Comparison of ENCODE assay signal across 8 cellular contexts in the genomic region with DNA sequence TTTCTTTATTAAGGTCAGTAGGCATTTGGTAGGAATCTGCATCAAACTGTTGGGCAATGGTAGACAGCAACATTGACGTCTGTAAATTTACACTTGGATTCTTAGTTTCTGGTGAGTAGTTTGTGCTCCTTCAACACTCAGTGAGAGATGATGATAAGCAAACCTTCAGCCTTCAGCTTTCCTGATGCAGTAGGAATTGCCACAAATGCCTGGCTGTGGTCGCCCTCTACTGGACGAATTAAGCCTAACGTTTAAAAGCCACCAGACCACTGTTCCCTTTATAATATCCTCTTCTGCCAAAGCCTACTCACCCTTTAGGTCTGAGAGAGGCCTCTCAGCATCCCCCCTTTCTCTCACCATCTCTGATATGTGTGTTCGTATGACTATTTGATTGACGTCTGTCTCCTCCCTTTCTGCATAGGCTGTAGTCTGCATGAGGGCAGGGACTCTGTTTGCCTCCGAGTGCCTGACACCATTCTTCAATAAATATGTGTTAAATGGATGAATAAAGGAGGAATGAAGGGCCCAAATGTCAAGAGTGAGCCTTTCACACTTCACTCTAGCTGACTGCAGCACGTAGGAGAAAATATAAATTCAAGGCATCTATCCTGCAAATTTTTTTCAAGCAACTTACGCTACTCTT. TPM values are rescaled to one million over a fixed set of nuclear protein-coding genes. Genes with fewer than 3 reads are reported as not detected.
DNase-seq lines count a peak whose midpoint lies in the region; ATAC-seq and TF ChIP-seq lines count a peak whose summit lies in the region.

No MANE protein-coding gene starts in this region.

- no peak overlapping the region for H3K27ac Mint-ChIP-seq in activated CD4-positive, alpha-beta memory T cell treated with anti-CD3 and anti-CD28 coated beads for 36 hours
- no peak overlapping the region for H3K27ac Mint-ChIP-seq in effector memory CD8-positive, alpha-beta T cell
- no peak overlapping the region for H3K27ac Mint-ChIP-seq in mesothelial cell of epicardium

- no peak overlapping the region for H3K4me3 Mint-ChIP-seq in activated CD4-positive, alpha-beta memory T cell treated with anti-CD3 and anti-CD28 coated beads for 36 hours
- no peak overlapping the region for H3K4me3 Mint-ChIP-seq in effector memory CD8-positive, alpha-beta T cell
- no peak overlapping the region for H3K4me3 Mint-ChIP-seq in mesothelial cell of epicardium

- no peaks in the 10 kb centered on the region; the same call in 1 of the 2 replicates for H3K27me3 ChIP-seq in BJ (ENCODE audit: control insufficient read depth, insufficient read depth, low read length)

- no peaks in the 10 kb centered on the region for H3K4me1 Mint-ChIP-seq in activated CD4-positive, alpha-beta memory T cell treated with anti-CD3 and anti-CD28 coated beads for 36 hours (ENCODE audit: low read depth)
- H3K4me1 Mint-ChIP-seq in effector memory CD8-positive, alpha-beta T cell (ENCODE audit: low read depth in 2 of 2) = no peaks in the 10 kb centered on the region
- peaks cover 4% of the 10 kb centered on the region for H3K4me1 Mint-ChIP-seq in mesothelial cell of epicardium

- peak; percentile 79 for TF ChIP-seq CTCF in BJ (IDR thresholded peaks at IDR 0.05; ENCODE audit: insufficient read depth, low read depth, low read length)
- TF ChIP-seq CTCF in mesothelial cell of epicardium (IDR thresholded peaks at IDR 0.05; ENCODE audit: unreplicated experiment) = peak; percentile 76

- intact Hi-C loops in activated CD4-positive, alpha-beta memory T cell treated with anti-CD3 and anti-CD28 coated beads for 36 hours (cut with micrococcal nuclease) = loop anchor here (10.0 kb wide), 1 partner anchor 328 kb away; no protein-coding TSS in a partner anchor

- H3K4me3 ChIP-seq in BJ (ENCODE audit: low read depth, low read length) = no peak overlapping the region

- H3K27me3 Mint-ChIP-seq in activated CD4-positive, alpha-beta memory T cell treated with anti-CD3 and anti-CD28 coated beads for 36 hours = peaks cover 14% of the 10 kb centered on the region
- H3K27me3 Mint-ChIP-seq in effector memory CD8-positive, alpha-beta T cell = peaks cover 32 to 34% of the 10 kb centered on the region in 2 donors
- no peaks in the 10 kb centered on the region for H3K27me3 Mint-ChIP-seq in mesothelial cell of epicardium (ENCODE audit: low read depth)

- H3K36me3 Mint-ChIP-seq in activated CD4-positive, alpha-beta memory T cell treated with anti-CD3 and anti-CD28 coated beads for 36 hours = no peaks in the 10 kb centered on the region
- H3K36me3 Mint-ChIP-seq in effector memory CD8-positive, alpha-beta T cell (ENCODE audit: insufficient read depth) = peaks cover 4% of the 10 kb centered on the region
- no peaks in the 10 kb centered on the region for H3K36me3 Mint-ChIP-seq in mesothelial cell of epicardium

- H3K36me3 ChIP-seq in BJ (ENCODE audit: control insufficient read depth, insufficient read depth, low read length) = no peaks in the 10 kb centered on the region

- ATAC-seq in GM19025 (IDR thresholded peaks at IDR 0.05; ENCODE audit: low read depth, unreplicated experiment) = peak; percentile 74
- ATAC-seq in HG03280 (IDR thresholded peaks at IDR 0.05; ENCODE audit: unreplicated experiment) = peak; percentile 79
- ATAC-seq in effector memory CD8-positive, alpha-beta T cell (replicated peaks) = peak; percentile 67

- DNase-seq in BJ (ENCODE audit: low read depth) = no peak
- peak; percentile 59 for DNase-seq in NCI-H69 (lab: John Stamatoyannopoulos, UW)
- DNase-seq in activated CD4-positive, alpha-beta memory T cell treated with anti-CD3 and anti-CD28 coated beads for 36 hours = peak; percentile 65
- DNase-seq in effector memory CD8-positive, alpha-beta T cell = peak; percentile 43 to 59 (median 45)
- peak; percentile 25 to 63 for DNase-seq in mesothelial cell of epicardium (ENCODE audit: low spot score in 2 of 2, unreplicated experiment in 2 of 2)
- DNase-seq in stimulated activated CD8-positive, alpha-beta memory T cell treated with anti-CD3 and anti-CD28 coated beads, Interleukin-7, amount 100 ng/mL, for 4 hours (ENCODE audit: low read depth in 2 of 2) = peak; percentile 2 to 23

- POLR2A ChIA-PET in BJ (lab: Charles Lee) = no interaction called here
- POLR2A ChIA-PET in activated CD4-positive, alpha-beta memory T cell treated with anti-CD3 and anti-CD28 coated beads for 36 hours (lab: Charles Lee) = no interaction called here

- CTCF ChIA-PET in BJ (lab: Yijun Ruan, JAX) = interaction anchor here (0.7 to 14.2 kb wide), 19 partner anchors 8 to 548 kb away, joined by 3 to 195 read pairs (median 4); no protein-coding TSS in a partner anchor
- CTCF ChIA-PET in activated CD4-positive, alpha-beta memory T cell treated with anti-CD3 and anti-CD28 coated beads for 36 hours (lab: Charles Lee) = interaction anchor here (0.6 to 6.0 kb wide), 18 partner anchors 8 to 1231 kb away, joined by 3 to 44 read pairs (median 3); partner anchors contain the start of gene FZD5

- no peaks in the 10 kb centered on the region for H3K9me3 Mint-ChIP-seq in activated CD4-positive, alpha-beta memory T cell treated with anti-CD3 and anti-CD28 coated beads for 36 hours
- no peaks in the 10 kb centered on the region for H3K9me3 Mint-ChIP-seq in effector memory CD8-positive, alpha-beta T cell
- H3K9me3 Mint-ChIP-seq in mesothelial cell of epicardium = no peaks in the 10 kb centered on the region

RNA-seq across cellular contexts. Expression of gene PLEKHM3, which starts 47.0 kb away (rescaled TPM):
- polyA plus RNA-seq in BJ (2011; rRNA removed) = 5.0 and 5.8 TPM in 2 replicates
- 14.6 and 17.4 TPM in 2 replicates for polyA minus RNA-seq in BJ (2011; rRNA and poly(A)+ RNA removed)
- 1 to 10 TPM; 4.5 to 5.5 TPM for total RNA-seq in activated CD4-positive, alpha-beta memory T cell treated with anti-CD3 and anti-CD28 coated beads for 36 hours
- total RNA-seq in mesothelial cell of epicardium = 14.7 to 16.2 TPM (median 15.1 TPM) in 3 replicates

RNA-seq across cellular contexts. Expression of gene CRYGD, which starts 52.0 kb away (rescaled TPM):
- polyA plus RNA-seq in BJ (2011; rRNA removed) = not detected in 2 replicates
- polyA minus RNA-seq in BJ (2011; rRNA and poly(A)+ RNA removed) = not detected in 2 replicates
- total RNA-seq in activated CD4-positive, alpha-beta memory T cell treated with anti-CD3 and anti-CD28 coated beads for 36 hours = not detected
- not detected in 3 replicates for total RNA-seq in mesothelial cell of epicardium

RNA-seq across cellular contexts. Expression of gene CRYGC, which starts 57.3 kb away (rescaled TPM):
- not detected in 2 replicates for polyA plus RNA-seq in BJ (2011; rRNA removed)
- polyA minus RNA-seq in BJ (2011; rRNA and poly(A)+ RNA removed) = not detected in 2 replicates
- not detected for total RNA-seq in activated CD4-positive, alpha-beta memory T cell treated with anti-CD3 and anti-CD28 coated beads for 36 hours
- not detected in 3 replicates for total RNA-seq in mesothelial cell of epicardium
